ENCODE assay signal across 26 cellular contexts in the genomic region with DNA sequence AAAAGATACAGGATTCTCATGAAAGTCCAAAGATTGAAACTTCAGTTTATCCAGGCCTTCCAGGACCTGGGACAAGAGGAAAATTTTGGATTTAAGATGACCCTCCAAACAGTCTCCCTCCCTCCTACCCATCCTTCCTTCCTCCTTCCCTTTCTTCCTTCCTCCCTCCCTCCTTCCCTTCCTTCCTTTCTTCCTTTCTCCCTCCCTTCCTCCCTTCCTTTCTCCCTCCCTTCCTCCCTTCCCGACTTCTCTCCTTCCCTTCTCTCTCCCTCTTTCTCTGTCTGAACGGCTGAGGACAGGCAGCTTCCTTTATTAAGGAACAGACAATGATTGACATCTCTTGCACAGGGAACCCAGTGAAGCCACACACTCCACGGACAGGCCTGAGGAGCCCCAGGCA. TPM values are rescaled to one million over a fixed set of nuclear protein-coding genes. Genes with fewer than 3 reads are reported as not detected.
"Had no signal": no experiment of that assay in that cellular context is flagged by ENCODE, and none has a peak within 500 bp of the region (broad histone marks: within the 10 kb centered on the region; RNA-seq: fewer than 3 reads in every experiment).

No MANE protein-coding gene starts in this region.

- ATAC-seq: activated CD4-positive, CD25-positive, alpha-beta regulatory T cell treated with anti-CD3 and anti-CD28 coated beads, Interleukin-2, amount 50 U/mL, for 24 hours; activated CD8-positive, alpha-beta T cell treated with anti-CD3 and anti-CD28 coated beads for 36 hours; activated T-cell treated with anti-CD3 and anti-CD28 coated beads, Interleukin-2, amount 50 U/mL, for 72 hours had no signal

- H3K4me1 ChIP-seq: adrenal gland, breast epithelium, SJCRH30 had no signal

- H3K4me3 Mint-ChIP-seq: activated CD8-positive, alpha-beta T cell treated with anti-CD3 and anti-CD28 coated beads for 36 hours; activated naive CD8-positive, alpha-beta T cell treated with anti-CD3 and anti-CD28 coated beads, Interleukin-2, amount 10 ng/mL, durations not matched to agents 7 days and 5 days; activated T-cell treated with anti-CD3 and anti-CD28 coated beads, Interleukin-2, amount 50 U/mL, for 72 hours had no signal

- H3K9ac ChIP-seq: SK-N-SH had no signal

- DNase-seq: activated CD4-positive, alpha-beta T cell treated with anti-CD3 and anti-CD28 coated beads for 4 hours; activated CD8-positive, alpha-beta memory T cell treated with anti-CD3 and anti-CD28 coated beads, Interleukin-2, amount 50 U/mL, for 4 hours; activated CD8-positive, alpha-beta T cell treated with anti-CD3 and anti-CD28 coated beads for 36 hours; activated naive CD4-positive, alpha-beta T cell treated with anti-CD3 and anti-CD28 coated beads, Interleukin-2, amount 50 U/mL, for 16 hours; activated naive CD8-positive, alpha-beta T cell treated with anti-CD3 and anti-CD28 coated beads, Interleukin-2, amount 10 ng/mL, durations not matched to agents 7 days and 5 days; activated T-cell treated with anti-CD3 and anti-CD28 coated beads, Interleukin-2, amount 50 U/mL, for 72 hours; adrenal gland; aorta; central memory CD4-positive, alpha-beta T cell; MM.1S; NCI-H1105 treated with DMSO at 0.1 percent for 48 hours; NCI-H146; NCI-H187 treated with DMSO at 0.1 percent for 48 hours; NCI-H2081 treated with DMSO at 0.1 percent for 48 hours; NCI-H2171; NCI-H2227 treated with DMSO at 0.1 percent for 48 hours; NCI-H446 treated with DMSO at 0.1 percent for 48 hours; NCI-H524 treated with DMSO at 0.1 percent for 48 hours; NCI-H774; SJCRH30; SK-N-SH had no signal

- H3K27ac Mint-ChIP-seq: activated CD8-positive, alpha-beta T cell treated with anti-CD3 and anti-CD28 coated beads for 36 hours; activated naive CD8-positive, alpha-beta T cell treated with anti-CD3 and anti-CD28 coated beads, Interleukin-2, amount 10 ng/mL, durations not matched to agents 7 days and 5 days; activated T-cell treated with anti-CD3 and anti-CD28 coated beads, Interleukin-2, amount 50 U/mL, for 72 hours had no signal

- H3K9me3 ChIP-seq: adrenal gland, breast epithelium, SJCRH30, SK-N-SH had no signal

- H3K36me3 ChIP-seq: adrenal gland, breast epithelium had no signal

- H3K9me3 Mint-ChIP-seq: activated CD8-positive, alpha-beta T cell treated with anti-CD3 and anti-CD28 coated beads for 36 hours; activated T-cell treated with anti-CD3 and anti-CD28 coated beads, Interleukin-2, amount 50 U/mL, for 72 hours had no signal

- H3K36me3 Mint-ChIP-seq: activated naive CD8-positive, alpha-beta T cell treated with anti-CD3 and anti-CD28 coated beads, Interleukin-2, amount 10 ng/mL, durations not matched to agents 7 days and 5 days had no signal

- H3K4me3 ChIP-seq: adrenal gland, breast epithelium, SJCRH30 had no signal

- H3K27me3 ChIP-seq: SJCRH30 had no signal

- H3K4me2 ChIP-seq: SK-N-SH had no signal

- H3K27ac ChIP-seq: breast epithelium, SJCRH30 had no signal

RNA-seq across cellular contexts. Expression of gene SFTPD, which starts 23.3 kb away (rescaled TPM):
- total RNA-seq: activated CD8-positive, alpha-beta T cell treated with anti-CD3 and anti-CD28 coated beads for 36 hours; activated naive CD8-positive, alpha-beta T cell treated with anti-CD3 and anti-CD28 coated beads, Interleukin-2, amount 10 ng/mL, durations not matched to agents 7 days and 5 days; activated T-cell treated with anti-CD3 and anti-CD28 coated beads, Interleukin-2, amount 50 U/mL, for 72 hours; OCI-LY7; RPMI7951; T-helper 1 cell treated with Interleukin-12 subunit alpha and Interleukin-12 subunit beta and Interleukin-4 antibody, amounts not matched to agents 30 ng/mL and 1 ng/mL, for 36 hours had no signal
